In genomic region chr21:31580866-31581276, GRCh38 we compare ENCODE assay signal across 8 cellular contexts.
A peak's percentile ranks its signal among the peaks of the same experiment; 100 is the strongest.
DNase-seq lines count a peak whose midpoint lies in the region; ATAC-seq and TF ChIP-seq lines count a peak whose summit lies in the region.

No MANE protein-coding gene starts in this region.

- H3K27ac ChIP-seq in mammary epithelial cell (ENCODE audit: insufficient read depth, low read depth, low read length): no peak overlapping the region

- in situ Hi-C loops in mammary epithelial cell (cut with MboI; ENCODE audit: low sequenced_read_pairs in 2 of 2): loop anchor here in 1 of 2 donors (5.0 kb wide), 1 partner anchor 384 kb away; no protein-coding TSS in a partner anchor

- DNase-seq in Daoy (ENCODE audit: low read depth) (peak; percentile 81), HFF-Myc (ENCODE audit: extremely low read depth, low read depth) (peak; percentile 40), NCI-H2107 treated with DMSO at 0.1 percent for 48 hours (lab: John Stamatoyannopoulos, UW; ENCODE audit: unreplicated experiment) (peak; percentile 47), mammary epithelial cell (peak; percentile 37), left colon (peak; percentile 35 to 81)
- DNase-seq in stimulated activated CD4-positive, alpha-beta T cell treated with anti-CD3 and anti-CD28 coated beads, Interleukin-4, amount 100 ng/mL, for 24 hours: peak; percentile 85

- WGBS in mammary epithelial cell (ENCODE audit: low coverage, missing lambda C conversion rate): 44% methylated on average over 2 of the region's 3 CpGs

- ATAC-seq in left colon: peak; percentile 80
- no peak for ATAC-seq in GM21825 (IDR thresholded peaks at IDR 0.05; ENCODE audit: unreplicated experiment)

- no peaks in the 10 kb centered on the region for H3K9me3 ChIP-seq in mammary epithelial cell (replicated peaks; ENCODE audit: insufficient read depth, low read length)

- no peaks in the 10 kb centered on the region for H3K36me3 ChIP-seq in mammary epithelial cell (ENCODE audit: insufficient read depth, low read length)

- H3K4me3 ChIP-seq in HFF-Myc (replicated peaks; ENCODE audit: low read depth, low read length) (no peak overlapping the region), WI38 (ENCODE audit: low read depth, low read length) (no peak overlapping the region), mammary epithelial cell (replicated peaks in 1 of 3; ENCODE audit: insufficient read depth in 1 of 3, low read depth in 2 of 3, low read length in 3 of 3) (no peak overlapping the region)

- CTCF ChIA-PET in mammary epithelial cell (lab: Charles Lee; ENCODE audit: low non-redundant PET): interaction anchor here (1.0 to 1.3 kb wide), 3 partner anchors 233 to 382 kb away, joined by 3 to 14 read pairs (median 11); no protein-coding TSS in a partner anchor

- no peak overlapping the region for H2AFZ ChIP-seq in mammary epithelial cell (ENCODE audit: low read depth, low read length)

- dilution Hi-C loops in mammary epithelial cell (cut with HindIII; ENCODE audit: low sequenced_read_pairs): loop anchor here (5.0 to 25.0 kb wide), 2 partner anchors 94 to 494 kb away; no protein-coding TSS in a partner anchor

- H3K27me3 ChIP-seq in mammary epithelial cell (ENCODE audit: insufficient read depth, low read length): peaks cover 1% of the 10 kb centered on the region

- H3K4me2 ChIP-seq in mammary epithelial cell (ENCODE audit: insufficient read depth, low read depth, low read length): no peak overlapping the region

- no peak overlapping the region for H3K9ac ChIP-seq in mammary epithelial cell (ENCODE audit: insufficient read depth, low read length)

- no peaks in the 10 kb centered on the region for H3K79me2 ChIP-seq in mammary epithelial cell (ENCODE audit: insufficient read depth, low read length)

- peak; percentile 87 for TF ChIP-seq CTCF in HFF-Myc (IDR thresholded peaks at IDR 0.05; ENCODE audit: low read depth, low read length, missing control alignments)
- TF ChIP-seq CTCF in WI38 (IDR thresholded peaks at IDR 0.05; ENCODE audit: low read depth, low read length): peak; percentile 73
- peak; percentile 89 to 92 for TF ChIP-seq CTCF in mammary epithelial cell (conservative IDR thresholded peaks at IDR 0.05 in 1 of 2, IDR thresholded peaks at IDR 0.05 in 1 of 2; ENCODE audit: extremely low read depth in 1 of 2, insufficient read depth in 1 of 2, low read depth in 1 of 2, low read length in 2 of 2)

- H4K20me1 ChIP-seq in mammary epithelial cell (ENCODE audit: insufficient read depth, low read length): no peaks in the 10 kb centered on the region

- BruUV-seq in mammary epithelial cell (replicated peaks; lab: Mats Ljungman, UMichigan): no TSS peak

- H3K4me1 ChIP-seq in mammary epithelial cell (ENCODE audit: insufficient read depth, low read length): no peaks in the 10 kb centered on the region

- intact Hi-C loops in mammary epithelial cell (cut with micrococcal nuclease) (loop anchor here (1.0 to 5.0 kb wide), 4 partner anchors 234 to 484 kb away; no protein-coding TSS in a partner anchor), left colon (cut with DNase I, micrococcal nuclease) (loop anchor here (5.0 to 10.0 kb wide), 2 partner anchors 384 to 386 kb away; no protein-coding TSS in a partner anchor)
